In genomic region chr22:32531955-32532818, GRCh38 we compare ENCODE assay signal across 9 cellular contexts. TPM values are rescaled to one million over a fixed set of nuclear protein-coding genes. Genes with fewer than 3 reads are reported as not detected.
DNase-seq lines count a peak whose midpoint lies in the region; ATAC-seq and TF ChIP-seq lines count a peak whose summit lies in the region.
"Had no signal": no experiment of that assay in that cellular context is flagged by ENCODE, and none has a peak within 500 bp of the region (broad histone marks: within the 10 kb centered on the region; RNA-seq: fewer than 3 reads in every experiment).

No MANE protein-coding gene starts in this region.

- in situ Hi-C loops in GM13977 (cut with MboI; ENCODE audit: low pct_unique_long_range_greater_than_20kb, low sequenced_read_pairs, unreplicated experiment) = no loop called here

- ATAC-seq in heart right ventricle (peak; percentile 74 to 88 (median 84)), HG03045 (IDR thresholded peaks at IDR 0.05; ENCODE audit: unreplicated experiment) (no peak)
- ATAC-seq in activated T-helper 17 cell treated with anti-CD3 and anti-CD28 coated beads, Interleukin-2, amount 50 U/mL, for 72 hours (replicated peaks) = no peak

- H3K36me3 ChIP-seq in heart right ventricle = no peaks in the 10 kb centered on the region
- H3K36me3 ChIP-seq: HAP-1 had no signal

- peaks cover 16% of the 10 kb centered on the region for H3K27me3 Mint-ChIP-seq in activated T-helper 17 cell treated with anti-CD3 and anti-CD28 coated beads, Interleukin-2, amount 50 U/mL, for 72 hours

- no peak for TF ChIP-seq CTCF in heart right ventricle (IDR thresholded peaks at IDR 0.05)
- no peak for TF ChIP-seq CTCF in GM13977 (IDR thresholded peaks at IDR 0.05; ENCODE audit: extremely low read depth, insufficient read depth, missing control alignments)

- peaks cover 18 to 70% (median 61%) of the 10 kb centered on the region in 9 donors for H3K4me1 ChIP-seq in heart right ventricle
- H3K4me1 ChIP-seq: HAP-1 had no signal

- peak overlapping the region in 3 of 10 donors; percentile 5 to 20 (median 5) for H3K4me3 ChIP-seq in heart right ventricle
- H3K4me3 ChIP-seq: HAP-1 had no signal

- H3K36me3 Mint-ChIP-seq in activated T-helper 17 cell treated with anti-CD3 and anti-CD28 coated beads, Interleukin-2, amount 50 U/mL, for 72 hours (ENCODE audit: low read depth) = no peaks in the 10 kb centered on the region

- 48 to 54% methylated on average over 19 of the region's 19 CpGs for WGBS in heart right ventricle, 2 donors

- peak; percentile 95 for DNase-seq in GM04504 (ENCODE audit: low read depth)
- peak; percentile 88 for DNase-seq in SW480 (ENCODE audit: low spot score)
- DNase-seq in heart right ventricle = peak; percentile 92 to 93
- peak; percentile 64 for DNase-seq in renal cortical epithelial cell (ENCODE audit: low read depth)
- no peak for DNase-seq in GM13977 (ENCODE audit: low spot score)
- DNase-seq in DMS53 (lab: John Stamatoyannopoulos, UW) = no peak

- no peak overlapping the region for H3K27ac Mint-ChIP-seq in activated T-helper 17 cell treated with anti-CD3 and anti-CD28 coated beads, Interleukin-2, amount 50 U/mL, for 72 hours

- H3K27ac ChIP-seq in heart right ventricle = peak overlapping the region; percentile 76 to 93 (median 82)

- no peaks in the 10 kb centered on the region for H3K27me3 ChIP-seq in heart right ventricle

- no peaks in the 10 kb centered on the region for H3K9me3 ChIP-seq in heart right ventricle
- H3K9me3 ChIP-seq: HAP-1 had no signal

- H3K9me3 Mint-ChIP-seq in activated T-helper 17 cell treated with anti-CD3 and anti-CD28 coated beads, Interleukin-2, amount 50 U/mL, for 72 hours = no peaks in the 10 kb centered on the region

- intact Hi-C loops in heart right ventricle (cut with DNase I) = loop anchor here in 9 of 10 donors (2.0 to 10.0 kb wide), 14 partner anchors 45 to 267 kb away; no protein-coding TSS in a partner anchor

- H3K4me3 Mint-ChIP-seq in activated T-helper 17 cell treated with anti-CD3 and anti-CD28 coated beads, Interleukin-2, amount 50 U/mL, for 72 hours = no peak overlapping the region

- no peaks in the 10 kb centered on the region for H3K4me1 Mint-ChIP-seq in activated T-helper 17 cell treated with anti-CD3 and anti-CD28 coated beads, Interleukin-2, amount 50 U/mL, for 72 hours

RNA-seq across cellular contexts. Expression of gene FBXO7, which starts 57.6 kb away (rescaled TPM):
- 10 to 100 TPM; 34.3 to 52.2 (median 38.9) TPM for total RNA-seq in heart right ventricle
- 10 to 100 TPM; 21.1 to 38.6 TPM for polyA plus RNA-seq in heart right ventricle
- total RNA-seq in renal cortical epithelial cell = 64.4 and 82.6 TPM in 2 replicates
- 10 to 100 TPM; 76.4 to 79.8 TPM for total RNA-seq in activated T-helper 17 cell treated with anti-CD3 and anti-CD28 coated beads, Interleukin-2, amount 50 U/mL, for 72 hours

Comparison
In these comparisons a context has a peak if more than half of its experiments do, and no peak if none do; other contexts are left out.
1. DNase-seq: peak in GM04504 (single experiment), SW480 (single experiment), heart right ventricle (2 of 2) and renal cortical epithelial cell (single experiment); none in GM13977 (single experiment) and DMS53 (single experiment).
2. ATAC-seq: peak in heart right ventricle (8 of 8); none in activated T-helper 17 cell treated with anti-CD3 and anti-CD28 coated beads, Interleukin-2, amount 50 U/mL, for 72 hours (single experiment) and HG03045 (single experiment).